In genomic region chr4:85639946-85640345, GRCh38 we compare ENCODE assay signal across 29 cellular contexts.
"Had no signal": no experiment of that assay in that cellular context is flagged by ENCODE, and none has a peak within 500 bp of the region (broad histone marks: within the 10 kb centered on the region; RNA-seq: fewer than 3 reads in every experiment).

No MANE protein-coding gene starts in this region.

- H3K79me2 ChIP-seq: parathyroid adenoma had no signal

- H3K27me3 Mint-ChIP-seq: naive thymus-derived CD4-positive, alpha-beta T cell; progenitor cell of endocrine pancreas; stimulated activated naive CD8-positive, alpha-beta T cell treated with anti-CD3 and anti-CD28 coated beads, Interleukin-15, Interleukin-2, amounts not matched to agents 100 ng/mL and 50 ng/mL, for 24 hours; type B pancreatic cell had no signal

- ATAC-seq: naive thymus-derived CD4-positive, alpha-beta T cell; natural killer cell; psoas muscle; right cardiac atrium; right lobe of liver; stimulated activated effector memory CD8-positive, alpha-beta T cell treated with anti-CD3 and anti-CD28 coated beads, Interleukin-12 subunit alpha, Interleukin-12 subunit beta, amount 100 ng/mL, for 72 hours; stimulated activated naive B cell treated with anti-CD40 and anti-IgM and Interleukin-4, amounts not matched to agents 10 μg/mL and 1 μg/mL and 100 μg/mL, for 72 hours; upper lobe of right lung had no signal

- H3K9me3 Mint-ChIP-seq: nephron; neural progenitor cell; stimulated activated naive B cell treated with anti-CD40 and anti-IgM and Interleukin-4, amounts not matched to agents 10 μg/mL and 1 μg/mL and 100 μg/mL, for 72 hours; stimulated activated naive CD8-positive, alpha-beta T cell treated with anti-CD3 and anti-CD28 coated beads, Interleukin-15, Interleukin-2, amounts not matched to agents 100 ng/mL and 50 ng/mL, for 24 hours; type B pancreatic cell had no signal

- H3K27ac Mint-ChIP-seq: naive thymus-derived CD4-positive, alpha-beta T cell; natural killer cell; nephron; neural progenitor cell; progenitor cell of endocrine pancreas; stimulated activated effector memory CD8-positive, alpha-beta T cell treated with anti-CD3 and anti-CD28 coated beads, Interleukin-12 subunit alpha, Interleukin-12 subunit beta, amount 100 ng/mL, for 72 hours; stimulated activated naive B cell treated with anti-CD40 and anti-IgM and Interleukin-4, amounts not matched to agents 10 μg/mL and 1 μg/mL and 100 μg/mL, for 72 hours; stimulated activated naive CD8-positive, alpha-beta T cell treated with anti-CD3 and anti-CD28 coated beads, Interleukin-15, Interleukin-2, amounts not matched to agents 100 ng/mL and 50 ng/mL, for 24 hours; type B pancreatic cell had no signal

- H2AFZ ChIP-seq: neural progenitor cell, parathyroid adenoma had no signal

- H3K9ac ChIP-seq: neural progenitor cell, parathyroid adenoma had no signal

- H3K9me3 ChIP-seq: ovary, psoas muscle, right lobe of liver, sigmoid colon, stomach, thoracic aorta, thyroid gland, tibial nerve, upper lobe of right lung, uterus had no signal

- DNase-seq: naive thymus-derived CD4-positive, alpha-beta T cell; natural killer cell; occipital lobe; ovary; posterior cingulate gyrus; psoas muscle; right cardiac atrium; right lobe of liver; sigmoid colon; stimulated activated CD4-positive, alpha-beta T cell treated with anti-CD3 and anti-CD28 coated beads, Interleukin-15, amount 100 ng/mL, for 24 hours; stimulated activated CD4-positive, alpha-beta T cell treated with anti-CD3 and anti-CD28 coated beads, Interleukin-2, amount 100 ng/mL, for 24 hours; stimulated activated CD4-positive, alpha-beta T cell treated with anti-CD3 and anti-CD28 coated beads, Interleukin-2, amount 100 ng/mL, for 48 hours; stimulated activated CD4-positive, alpha-beta T cell treated with anti-CD3 and anti-CD28 coated beads, Interleukin-4, amount 100 ng/mL, for 24 hours; stimulated activated naive B cell treated with anti-CD40 and anti-IgM and Interleukin-4, amounts not matched to agents 10 μg/mL and 1 μg/mL and 100 μg/mL, for 72 hours; stimulated activated naive CD4-positive, alpha-beta T cell treated with Interleukin-2 at 50 U/mL for 16 hours; stomach; thyroid gland; upper lobe of right lung; uterus had no signal

- H3K36me3 Mint-ChIP-seq: naive thymus-derived CD4-positive, alpha-beta T cell; natural killer cell; neural progenitor cell; stimulated activated effector memory CD8-positive, alpha-beta T cell treated with anti-CD3 and anti-CD28 coated beads, Interleukin-12 subunit alpha, Interleukin-12 subunit beta, amount 100 ng/mL, for 72 hours; type B pancreatic cell had no signal

- H3K27me3 ChIP-seq: neural progenitor cell, ovary, right lobe of liver, sigmoid colon, stomach, thyroid gland, tibial nerve, upper lobe of right lung, uterus had no signal

- H3K4me1 ChIP-seq: neural progenitor cell, parathyroid adenoma, psoas muscle, right lobe of liver, sigmoid colon, stomach, thyroid gland, tibial nerve, upper lobe of right lung, uterus had no signal

- H3K4me1 Mint-ChIP-seq: natural killer cell; nephron; neural progenitor cell; stimulated activated effector memory CD8-positive, alpha-beta T cell treated with anti-CD3 and anti-CD28 coated beads, Interleukin-12 subunit alpha, Interleukin-12 subunit beta, amount 100 ng/mL, for 72 hours had no signal

- H3K27ac ChIP-seq: neural progenitor cell, ovary, parathyroid adenoma, psoas muscle, right lobe of liver, sigmoid colon, skin epidermis, stomach, thoracic aorta, thyroid gland, tibial nerve, upper lobe of right lung, uterus had no signal

- H3K4me3 ChIP-seq: neural progenitor cell, ovary, psoas muscle, right lobe of liver, sigmoid colon, skin epidermis, stomach, thoracic aorta, thyroid gland, tibial nerve, upper lobe of right lung, uterus had no signal

- H3K4me2 ChIP-seq: neural progenitor cell had no signal

- H3K4me3 Mint-ChIP-seq: naive thymus-derived CD4-positive, alpha-beta T cell; natural killer cell; nephron; neural progenitor cell; stimulated activated effector memory CD8-positive, alpha-beta T cell treated with anti-CD3 and anti-CD28 coated beads, Interleukin-12 subunit alpha, Interleukin-12 subunit beta, amount 100 ng/mL, for 72 hours; stimulated activated naive B cell treated with anti-CD40 and anti-IgM and Interleukin-4, amounts not matched to agents 10 μg/mL and 1 μg/mL and 100 μg/mL, for 72 hours; stimulated activated naive CD8-positive, alpha-beta T cell treated with anti-CD3 and anti-CD28 coated beads, Interleukin-15, Interleukin-2, amounts not matched to agents 100 ng/mL and 50 ng/mL, for 24 hours; type B pancreatic cell had no signal

- H3K36me3 ChIP-seq: neural progenitor cell, ovary, right lobe of liver, sigmoid colon, stomach, thoracic aorta, thyroid gland, tibial nerve, upper lobe of right lung, uterus had no signal
